ENCODE assay signal across 18 cellular contexts in the genomic region with DNA sequence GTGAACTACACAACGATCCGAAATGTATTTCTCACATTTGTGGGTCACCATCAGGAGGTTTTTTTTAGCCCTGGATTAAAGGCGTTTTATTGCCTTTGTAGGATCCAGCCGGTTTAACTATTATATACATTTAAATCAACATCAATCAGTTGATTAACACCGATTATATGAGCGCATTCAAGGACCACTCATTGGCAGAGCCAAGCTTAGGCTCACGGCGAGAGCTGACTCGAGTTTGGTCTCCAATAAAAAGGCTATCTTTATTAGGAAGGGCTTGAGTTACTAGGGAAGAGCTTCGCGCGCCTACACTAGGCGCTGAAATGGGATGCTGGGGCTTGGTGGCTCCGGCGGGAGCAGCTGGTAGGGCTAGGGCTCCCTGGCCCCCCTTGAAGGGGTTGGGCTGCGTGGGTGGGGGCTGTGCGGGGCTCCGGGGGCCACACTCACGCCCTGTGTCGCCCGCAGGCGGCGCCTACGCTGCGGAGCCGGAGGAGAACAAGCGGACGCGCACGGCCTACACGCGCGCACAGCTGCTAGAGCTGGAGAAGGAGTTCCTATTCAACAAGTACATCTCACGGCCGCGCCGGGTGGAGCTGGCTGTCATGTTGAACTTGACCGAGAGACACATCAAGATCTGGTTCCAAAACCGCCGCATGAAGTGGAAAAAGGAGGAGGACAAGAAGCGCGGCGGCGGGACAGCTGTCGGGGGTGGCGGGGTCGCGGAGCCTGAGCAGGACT. TPM values are rescaled to one million over a fixed set of nuclear protein-coding genes. Genes with fewer than 3 reads are reported as not detected.
DNase-seq lines count a peak whose midpoint lies in the region; ATAC-seq and TF ChIP-seq lines count a peak whose summit lies in the region.
"Had no signal": no experiment of that assay in that cellular context is flagged by ENCODE, and none has a peak within 500 bp of the region (broad histone marks: within the 10 kb centered on the region; RNA-seq: fewer than 3 reads in every experiment).

No MANE protein-coding gene starts in this region.

- POLR2A ChIA-PET in CD4-positive, alpha-beta memory T cell (lab: Charles Lee; ENCODE audit: partially characterized antibody): no interaction called here

- no peak for TF ChIP-seq CTCF in GM13976 (IDR thresholded peaks at IDR 0.05; ENCODE audit: borderline replicate concordance, control extremely low read depth, extremely low read depth, insufficient read depth, missing control alignments)

- no peaks in the 10 kb centered on the region for H3K9me3 ChIP-seq in CD4-positive, alpha-beta memory T cell (ENCODE audit: control insufficient read depth in 1 of 2, low read length in 2 of 2)
- no peaks in the 10 kb centered on the region for H3K9me3 ChIP-seq in muscle layer of duodenum (ENCODE audit: control insufficient read depth in 1 of 2, low read length in 2 of 2)
- H3K9me3 ChIP-seq: heart right ventricle, left lung, thyroid gland had no signal

- peak overlapping the region in 2 of 7 donors; percentile 38 to 64 for H3K27ac Mint-ChIP-seq in CD4-positive, alpha-beta memory T cell
- peak overlapping the region; percentile 16 for H3K27ac Mint-ChIP-seq in activated T-helper 2 cell treated with anti-CD3 and anti-CD28 coated beads, Interferon-gamma antibody, Interleukin-2, Interleukin-4, amounts not matched to agents 10 μg/mL and 5 μg/mL and 100 μg/mL, durations not matched to agents 14 hours and 24 hours and 36 hours
- H3K27ac Mint-ChIP-seq: CD8-positive, alpha-beta T cell had no signal

- in situ Hi-C loops in GM13976 (cut with MboI; ENCODE audit: low sequenced_read_pairs, unreplicated experiment) (no loop called here), ACHN (cut with HindIII; ENCODE audit: low pct_ligation_motif_present, low pct_unique_long_range_greater_than_20kb, low sequenced_read_pairs) (no loop called here)

- peaks cover 55% of the 10 kb centered on the region for H3K27me3 ChIP-seq in CD4-positive, alpha-beta memory T cell (ENCODE audit: insufficient read depth, low read length)
- peaks cover 70% of the 10 kb centered on the region for H3K27me3 ChIP-seq in muscle layer of duodenum (ENCODE audit: low read depth, low read length)

- H3K27me3 Mint-ChIP-seq in CD4-positive, alpha-beta memory T cell: peaks cover 61 to 65% of the 10 kb centered on the region in 2 donors
- H3K27me3 Mint-ChIP-seq in activated T-helper 2 cell treated with anti-CD3 and anti-CD28 coated beads, Interferon-gamma antibody, Interleukin-2, Interleukin-4, amounts not matched to agents 10 μg/mL and 5 μg/mL and 100 μg/mL, durations not matched to agents 14 hours and 24 hours and 36 hours (ENCODE audit: low read depth): peaks cover 85% of the 10 kb centered on the region

- no peak overlapping the region for H3K4me3 ChIP-seq in CD4-positive, alpha-beta memory T cell (ENCODE audit: low read length in 2 of 2)
- peak overlapping the region in 1 of 2 donors; percentile 70 for H3K4me3 ChIP-seq in muscle layer of duodenum (ENCODE audit: low read depth in 1 of 2, low read length in 2 of 2)
- H3K4me3 ChIP-seq: cardiac muscle cell, heart right ventricle, K562, left lung, skin epidermis, thyroid gland had no signal

- peak overlapping the region in 5 of 8 donors; percentile 27 to 73 (median 58) for H3K4me3 Mint-ChIP-seq in CD4-positive, alpha-beta memory T cell
- no peak overlapping the region for H3K4me3 Mint-ChIP-seq in activated T-helper 2 cell treated with anti-CD3 and anti-CD28 coated beads, Interferon-gamma antibody, Interleukin-2, Interleukin-4, amounts not matched to agents 10 μg/mL and 5 μg/mL and 100 μg/mL, durations not matched to agents 14 hours and 24 hours and 36 hours (ENCODE audit: low read depth)
- H3K4me3 Mint-ChIP-seq: CD8-positive, alpha-beta T cell had no signal

- no peak overlapping the region for H3K27ac ChIP-seq in CD4-positive, alpha-beta memory T cell (ENCODE audit: low read depth, low read length)
- peak overlapping the region; percentile 78 for H3K27ac ChIP-seq in muscle layer of duodenum (ENCODE audit: low read length)
- H3K27ac ChIP-seq: cardiac muscle cell, epithelial cell of prostate, heart right ventricle, left lung, skin epidermis, thyroid gland had no signal

- H3K4me1 ChIP-seq in CD4-positive, alpha-beta memory T cell (ENCODE audit: insufficient read depth, low read length): peaks cover 28% of the 10 kb centered on the region
- peaks cover 0 to 51% of the 10 kb centered on the region in 2 donors for H3K4me1 ChIP-seq in muscle layer of duodenum (ENCODE audit: control insufficient read depth in 1 of 2, insufficient read depth in 2 of 2, low read length in 2 of 2)

- H3K36me3 ChIP-seq in CD4-positive, alpha-beta memory T cell (ENCODE audit: insufficient read depth, low read length): no peaks in the 10 kb centered on the region
- H3K36me3 ChIP-seq in muscle layer of duodenum (ENCODE audit: control insufficient read depth in 1 of 2, insufficient read depth in 2 of 2, low read length in 2 of 2): no peaks in the 10 kb centered on the region
- H3K36me3 ChIP-seq: cardiac muscle cell, heart right ventricle, left lung, thyroid gland had no signal

- peaks cover 20 to 63% (median 43%) of the 10 kb centered on the region in 4 donors for H3K4me1 Mint-ChIP-seq in CD4-positive, alpha-beta memory T cell
- H3K4me1 Mint-ChIP-seq in activated T-helper 2 cell treated with anti-CD3 and anti-CD28 coated beads, Interferon-gamma antibody, Interleukin-2, Interleukin-4, amounts not matched to agents 10 μg/mL and 5 μg/mL and 100 μg/mL, durations not matched to agents 14 hours and 24 hours and 36 hours (ENCODE audit: low read depth): peaks cover 9% of the 10 kb centered on the region

- DNase-seq in CD4-positive, alpha-beta memory T cell: no peak
- DNase-seq in GM13976 (ENCODE audit: low spot score): peak; percentile 30
- no peak for DNase-seq in activated T-helper 2 cell treated with anti-CD3 and anti-CD28 coated beads, Interferon-gamma antibody, Interleukin-2, Interleukin-4, amounts not matched to agents 10 μg/mL and 5 μg/mL and 100 μg/mL, durations not matched to agents 14 hours and 24 hours and 36 hours (ENCODE audit: low spot score)
- DNase-seq in ACHN: no peak
- DNase-seq in stimulated activated CD4-positive, alpha-beta T cell treated with anti-CD3 and anti-CD28 coated beads, Interleukin-4, amount 100 ng/mL, for 24 hours: no peak
- DNase-seq: CD8-positive, alpha-beta T cell; heart right ventricle; NCI-H1694; NCI-H748 treated with DMSO at 0.1 percent for 48 hours; thyroid gland had no signal

- H3K9me3 Mint-ChIP-seq in CD4-positive, alpha-beta memory T cell: peaks cover 0 to 5% (median 0%) of the 10 kb centered on the region in 8 donors
- H3K9me3 Mint-ChIP-seq in activated T-helper 2 cell treated with anti-CD3 and anti-CD28 coated beads, Interferon-gamma antibody, Interleukin-2, Interleukin-4, amounts not matched to agents 10 μg/mL and 5 μg/mL and 100 μg/mL, durations not matched to agents 14 hours and 24 hours and 36 hours: no peaks in the 10 kb centered on the region
- H3K9me3 Mint-ChIP-seq: CD8-positive, alpha-beta T cell had no signal

- CTCF ChIA-PET in CD4-positive, alpha-beta memory T cell (lab: Charles Lee; ENCODE audit: partially characterized antibody): no interaction called here

- no peaks in the 10 kb centered on the region for H3K36me3 Mint-ChIP-seq in CD4-positive, alpha-beta memory T cell
- no peaks in the 10 kb centered on the region for H3K36me3 Mint-ChIP-seq in activated T-helper 2 cell treated with anti-CD3 and anti-CD28 coated beads, Interferon-gamma antibody, Interleukin-2, Interleukin-4, amounts not matched to agents 10 μg/mL and 5 μg/mL and 100 μg/mL, durations not matched to agents 14 hours and 24 hours and 36 hours (ENCODE audit: low read depth)
- H3K36me3 Mint-ChIP-seq: CD8-positive, alpha-beta T cell had no signal

- intact Hi-C loops in CD4-positive, alpha-beta memory T cell (cut with micrococcal nuclease): no loop called here
- intact Hi-C loops in activated T-helper 2 cell treated with anti-CD3 and anti-CD28 coated beads, Interferon-gamma antibody, Interleukin-2, Interleukin-4, amounts not matched to agents 10 μg/mL and 5 μg/mL and 100 μg/mL, durations not matched to agents 14 hours and 24 hours and 36 hours (cut with micrococcal nuclease): loop anchor here (2.0 kb wide), 3 partner anchors 43 to 131 kb away; a partner anchor contains a TSS

- ATAC-seq in HG02870 (IDR thresholded peaks at IDR 0.05; ENCODE audit: unreplicated experiment): no peak
- ATAC-seq in GM21723 (IDR thresholded peaks at IDR 0.05; ENCODE audit: unreplicated experiment): no peak
- ATAC-seq: CD8-positive, alpha-beta T cell; heart right ventricle; K562; left lung had no signal

RNA-seq across cellular contexts. Expression of a gene that starts 4.2 kb away (rescaled TPM):
- total RNA-seq in CD4-positive, alpha-beta memory T cell: not detected
- not detected for polyA plus RNA-seq in CD4-positive, alpha-beta memory T cell
- total RNA-seq in activated T-helper 2 cell treated with anti-CD3 and anti-CD28 coated beads, Interferon-gamma antibody, Interleukin-2, Interleukin-4, amounts not matched to agents 10 μg/mL and 5 μg/mL and 100 μg/mL, durations not matched to agents 14 hours and 24 hours and 36 hours: not detected in 2 replicates
- total RNA-seq: cardiac muscle cell; CD8-positive, alpha-beta T cell; heart right ventricle; K562; left lung; thyroid gland had no signal
- polyA plus RNA-seq: cardiac muscle cell, heart right ventricle, K562 had no signal

RNA-seq across cellular contexts. Expression of a gene that starts 45.2 kb away (rescaled TPM):
- total RNA-seq in CD4-positive, alpha-beta memory T cell: not detected
- not detected for polyA plus RNA-seq in CD4-positive, alpha-beta memory T cell
- total RNA-seq in activated T-helper 2 cell treated with anti-CD3 and anti-CD28 coated beads, Interferon-gamma antibody, Interleukin-2, Interleukin-4, amounts not matched to agents 10 μg/mL and 5 μg/mL and 100 μg/mL, durations not matched to agents 14 hours and 24 hours and 36 hours: not detected in 2 replicates
- total RNA-seq: cardiac muscle cell; CD8-positive, alpha-beta T cell; heart right ventricle; left lung; thyroid gland had no signal
- polyA plus RNA-seq: cardiac muscle cell, heart right ventricle, K562 had no signal
